29 cellular contexts compared by ENCODE assay signal in the genomic region with DNA sequence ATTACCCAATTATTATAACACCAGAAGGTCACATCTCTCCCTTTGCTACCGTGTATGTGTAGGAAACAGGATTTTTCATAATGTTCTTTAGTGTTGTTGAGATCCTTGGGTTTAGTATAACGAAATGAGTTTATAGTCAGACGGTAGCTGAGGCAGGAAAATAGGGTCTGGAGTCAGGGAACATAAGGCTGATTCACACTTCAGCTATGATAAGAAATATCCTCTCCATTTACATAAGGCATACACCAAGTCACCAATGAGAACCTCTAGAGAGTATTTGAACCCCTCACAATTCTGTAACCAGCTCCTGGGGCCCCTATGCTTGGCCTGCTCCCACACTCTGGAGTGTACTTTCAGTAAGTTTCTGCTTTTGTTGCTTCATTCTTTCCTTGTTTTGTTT.
"Had no signal": no experiment of that assay in that cellular context is flagged by ENCODE, and none has a peak within 500 bp of the region (broad histone marks: within the 10 kb centered on the region; RNA-seq: fewer than 3 reads in every experiment).

No MANE protein-coding gene starts in this region.

- H3K27me3 ChIP-seq: breast epithelium, MG63, SJSA1 had no signal

- ATAC-seq: activated CD8-positive, alpha-beta memory T cell treated with anti-CD3 and anti-CD28 coated beads, Interleukin-2, amount 10 ng/mL, durations not matched to agents 7 days and 5 days; activated naive CD4-positive, alpha-beta T cell treated with anti-CD3 and anti-CD28 coated beads, Interleukin-2, amount 50 U/mL, for 72 hours; activated naive CD8-positive, alpha-beta T cell treated with anti-CD3 and anti-CD28 coated beads, Interleukin-2, amount 50 U/mL, for 24 hours; PC-3; T-helper 17 cell had no signal

- H3K4me1 ChIP-seq: breast epithelium had no signal

- H3K27ac ChIP-seq: breast epithelium, SJSA1 had no signal

- H3K36me3 ChIP-seq: breast epithelium, MG63, SJSA1 had no signal

- DNase-seq: activated B cell treated with CpG ODN at 0.5 μM for 24 hours; activated CD4-positive, alpha-beta T cell treated with anti-CD3 and anti-CD28 coated beads for 1 hour; activated CD4-positive, alpha-beta T cell treated with anti-CD3 and anti-CD28 coated beads, Interleukin-2, amount 10 ng/mL, durations not matched to agents 24 days and 14 days; activated CD4-positive, alpha-beta T cell treated with anti-CD3 and anti-CD28 coated beads, Interleukin-2, amount 50 U/mL, for 48 hours; activated CD8-positive, alpha-beta memory T cell treated with anti-CD3 and anti-CD28 coated beads, Interleukin-2, amount 10 ng/mL, durations not matched to agents 7 days and 5 days; activated effector memory CD4-positive, alpha-beta T cell treated with anti-CD3 and anti-CD28 coated beads, Interleukin-2, amount 50 U/mL, for 16 hours; activated naive CD4-positive, alpha-beta T cell treated with Interleukin-2 at 50 U/mL for 16 hours; activated naive CD8-positive, alpha-beta T cell treated with anti-CD3 and anti-CD28 coated beads, Interleukin-2, amount 50 U/mL, for 24 hours; activated T-cell treated with anti-CD3 and anti-CD28 coated beads, Interleukin-2, amount 50 U/mL, for 24 hours; central memory CD4-positive, alpha-beta T cell; KG1; MG63; MV-4-11; NCI-H1092 treated with DMSO at 0.1 percent for 48 hours; NCI-H1417 treated with DMSO at 0.1 percent for 48 hours; NCI-H1694; NCI-H2029; NCI-H2107; NCI-H2171 treated with DMSO at 0.1 percent for 48 hours; NCI-H226; NCI-H510A treated with DMSO at 0.1 percent for 48 hours; NCI-H69; PC-3; SHP77; T-helper 17 cell; T-helper 9 cell had no signal

- H3K4me3 ChIP-seq: breast epithelium, MG63, SJSA1 had no signal
